In the genomic region with DNA sequence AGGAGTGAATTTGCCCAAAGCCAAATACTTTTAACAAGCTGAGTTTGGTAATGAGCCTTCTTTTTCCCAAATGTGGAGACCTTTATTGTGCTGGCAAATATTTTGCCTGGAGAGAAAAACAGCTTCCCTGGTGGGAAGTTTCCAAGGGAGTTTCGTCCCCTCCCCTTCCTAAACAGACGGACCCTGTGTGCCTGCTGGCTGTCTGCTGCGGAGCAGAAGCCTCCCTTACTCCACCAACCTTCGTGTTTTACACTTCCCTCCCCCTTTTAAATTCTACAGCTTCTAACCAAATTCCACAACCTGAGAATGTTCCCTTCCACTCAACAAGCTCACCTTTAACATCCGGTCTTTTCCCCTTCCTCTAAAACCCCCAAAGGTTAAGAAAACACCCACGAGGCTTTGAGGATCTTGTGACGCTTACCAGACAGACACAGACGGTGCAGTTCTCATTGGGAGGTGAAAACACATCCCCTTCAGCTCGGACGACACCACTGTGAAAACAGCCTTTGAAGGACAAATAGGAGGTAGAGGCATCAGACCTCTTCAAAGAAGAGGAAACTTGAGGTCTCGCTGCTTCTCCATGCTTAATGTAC, we compare ENCODE assay signal across 13 cellular contexts. TPM values are rescaled to one million over a fixed set of nuclear protein-coding genes. Genes with fewer than 3 reads are reported as not detected.
DNase-seq lines count a peak whose midpoint lies in the region; ATAC-seq and TF ChIP-seq lines count a peak whose summit lies in the region.
"Had no signal": no experiment of that assay in that cellular context is flagged by ENCODE, and none has a peak within 500 bp of the region (broad histone marks: within the 10 kb centered on the region; RNA-seq: fewer than 3 reads in every experiment).

No MANE protein-coding gene starts in this region.

- no peaks in the 10 kb centered on the region for H3K9me3 Mint-ChIP-seq in mesothelial cell of epicardium
- H3K9me3 Mint-ChIP-seq: HFFc6 had no signal

- DNase-seq in NT2/D1 (ENCODE audit: low read depth, low spot score) (no peak), mesothelial cell of epicardium (ENCODE audit: low spot score in 2 of 2, unreplicated experiment in 2 of 2) (no peak), T-helper 17 cell (no peak), PC-9 (no peak)
- no peak for DNase-seq in activated CD4-positive, alpha-beta T cell treated with anti-CD3 and anti-CD28 coated beads, Interleukin-2, amount 50 U/mL, for 4 hours
- DNase-seq: HFFc6, NCI-H2029 treated with DMSO at 0.1 percent for 48 hours, NCI-H510A had no signal

- H3K36me3 ChIP-seq in NT2/D1 (ENCODE audit: insufficient read depth, insufficient read length, low read length) (peaks cover 47% of the 10 kb centered on the region), PC-9 (ENCODE audit: low read depth) (no peaks in the 10 kb centered on the region)

- CTCF ChIA-PET in PC-9 (lab: Charles Lee), result no interaction called here

- no peaks in the 10 kb centered on the region for H3K79me2 ChIP-seq in PC-9 (ENCODE audit: low read depth)

- TF ChIP-seq CTCF in mesothelial cell of epicardium (IDR thresholded peaks at IDR 0.05; ENCODE audit: unreplicated experiment), result no peak
- no peak for TF ChIP-seq CTCF in PC-9 (conservative IDR thresholded peaks at IDR 0.05)

- no peaks in the 10 kb centered on the region for H3K36me3 Mint-ChIP-seq in mesothelial cell of epicardium
- H3K36me3 Mint-ChIP-seq in T-helper 17 cell (ENCODE audit: low read depth), result peaks cover 2% of the 10 kb centered on the region

- no peak overlapping the region for H3K4me3 Mint-ChIP-seq in mesothelial cell of epicardium
- H3K4me3 Mint-ChIP-seq in T-helper 17 cell, result no peak overlapping the region
- H3K4me3 Mint-ChIP-seq: HFFc6 had no signal

- H3K4me2 ChIP-seq in PC-9, result no peak overlapping the region

- peak overlapping the region; percentile 12 for H3K9ac ChIP-seq in NT2/D1 (ENCODE audit: insufficient read length, low read depth)

- H3K4me1 ChIP-seq in NT2/D1 (ENCODE audit: insufficient read depth, insufficient read length) (peaks cover 37% of the 10 kb centered on the region), PC-9 (replicated peaks; ENCODE audit: insufficient read depth) (no peaks in the 10 kb centered on the region)

- H3K4me3 ChIP-seq in NT2/D1 (ENCODE audit: insufficient read length, low read depth), result no peak overlapping the region
- no peak overlapping the region for H3K4me3 ChIP-seq in PC-9

- no TSS peak for BruUV-seq in PC-9 (replicated peaks; lab: Mats Ljungman, UMichigan)

- POLR2A ChIA-PET in PC-9 (lab: Charles Lee; ENCODE audit: unreplicated experiment), result interaction anchor here (0.7 kb wide), 1 partner anchor 452 kb away, joined by 3 read pairs; no protein-coding TSS in a partner anchor

- no peaks in the 10 kb centered on the region; the same call in 1 of the 2 replicates for H3F3A ChIP-seq in PC-9 (ENCODE audit: insufficient read depth, low read depth)

- peak overlapping the region; percentile 63 for H3K27ac ChIP-seq in cingulate gyrus (ENCODE audit: low read depth, low read length)
- H3K27ac ChIP-seq in PC-9, result no peak overlapping the region
- H3K27ac ChIP-seq: C4-2B had no signal

- peaks cover 9% of the 10 kb centered on the region for H3K27me3 Mint-ChIP-seq in mesothelial cell of epicardium (ENCODE audit: low read depth)
- peaks cover 20% of the 10 kb centered on the region for H3K27me3 Mint-ChIP-seq in T-helper 17 cell

- no peaks in the 10 kb centered on the region for H3K9me3 ChIP-seq in NT2/D1 (ENCODE audit: insufficient read depth, low read length)
- H3K9me3 ChIP-seq in T-helper 17 cell (ENCODE audit: control insufficient read depth, low read length, poor library complexity, severe bottlenecking), result no peaks in the 10 kb centered on the region
- H3K9me3 ChIP-seq in PC-9 (ENCODE audit: insufficient read depth, low read depth), result no peaks in the 10 kb centered on the region

- H3K9me2 ChIP-seq in PC-9 (ENCODE audit: insufficient read depth), result no peaks in the 10 kb centered on the region

- no peaks in the 10 kb centered on the region for H4K20me1 ChIP-seq in PC-9 (ENCODE audit: insufficient read depth)

- ATAC-seq in GM19397 (IDR thresholded peaks at IDR 0.05; ENCODE audit: unreplicated experiment) (no peak), T-helper 17 cell (no peak)

- intact Hi-C loops in PC-9 (cut with micrococcal nuclease; ENCODE audit: unreplicated experiment), result no loop called here

- peaks cover 10% of the 10 kb centered on the region for H3K4me1 Mint-ChIP-seq in mesothelial cell of epicardium
- no peaks in the 10 kb centered on the region for H3K4me1 Mint-ChIP-seq in T-helper 17 cell

- H3K27me3 ChIP-seq in NT2/D1 (ENCODE audit: insufficient read depth, insufficient read length) (peaks cover 11% of the 10 kb centered on the region), PC-9 (ENCODE audit: insufficient read depth, low read depth) (peaks cover 49% of the 10 kb centered on the region)

- H3K27ac Mint-ChIP-seq in mesothelial cell of epicardium, result peak overlapping the region; percentile 15
- H3K27ac Mint-ChIP-seq in T-helper 17 cell, result no peak overlapping the region
- H3K27ac Mint-ChIP-seq: HFFc6 had no signal

- no peak overlapping the region for H2AFZ ChIP-seq in PC-9

RNA-seq across cellular contexts. Expression of gene VWCE, which starts 17.0 kb away (rescaled TPM):
- total RNA-seq in mesothelial cell of epicardium, result 6.2 to 8.7 TPM (median 8.2 TPM) in 3 replicates
- total RNA-seq in T-helper 17 cell, result 1 to 10 TPM in 1 of 2 donors, under 1 TPM in 1; 0.65 to 1.4 TPM
- 0.41 and 1.4 TPM in 2 replicates for total RNA-seq in PC-9 (2021)
- total RNA-seq: RPMI7951 had no signal

RNA-seq across cellular contexts. Expression of gene PGA5, which starts 37.1 kb away (rescaled TPM):
- total RNA-seq in mesothelial cell of epicardium (not detected in 3 replicates), T-helper 17 cell (not detected), PC-9 (2021) (not detected in 2 replicates)
- total RNA-seq: HFFc6, RPMI7951 had no signal

RNA-seq across cellular contexts. Expression of gene DDB1, which starts 54.8 kb away (rescaled TPM):
- total RNA-seq in mesothelial cell of epicardium (253 to 266 TPM (median 263 TPM) in 3 replicates), T-helper 17 cell (100 to 1,000 TPM; 147 to 184 TPM), PC-9 (2021) (302 and 305 TPM in 2 replicates)

RNA-seq across cellular contexts. Expression of gene TKFC, which starts 55.0 kb away (rescaled TPM):
- total RNA-seq in mesothelial cell of epicardium (74.0 to 83.6 TPM (median 75.8 TPM) in 3 replicates), T-helper 17 cell (10 to 100 TPM; 39.6 to 41.9 TPM), PC-9 (2021) (168 and 258 TPM in 2 replicates)

RNA-seq across cellular contexts. Expression of gene PGA4, which starts 55.9 kb away (rescaled TPM):
- total RNA-seq in mesothelial cell of epicardium (not detected in 3 replicates), T-helper 17 cell (not detected), PC-9 (2021) (not detected in 2 replicates)
- total RNA-seq: H1, HFFc6, RPMI7951 had no signal
